ENCODE assay signal across 11 cellular contexts in genomic region chr15:93829115-93829849, GRCh38.
A peak's percentile ranks its signal among the peaks of the same experiment; 100 is the strongest.
DNase-seq lines count a peak whose midpoint lies in the region; ATAC-seq, FAIRE-seq and TF ChIP-seq lines count a peak whose summit lies in the region.
"Had no signal": no experiment of that assay in that cellular context is flagged by ENCODE, and none has a peak within 500 bp of the region (broad histone marks: within the 10 kb centered on the region; RNA-seq: fewer than 3 reads in every experiment).

No MANE protein-coding gene starts in this region.

- peaks cover 3% of the 10 kb centered on the region; the same call in 1 of the 2 replicates for H3K27me3 ChIP-seq in HUES6 (ENCODE audit: control insufficient read depth, insufficient read depth, low read length)
- no peaks in the 10 kb centered on the region for H3K27me3 ChIP-seq in bronchial epithelial cell (ENCODE audit: control insufficient read depth, insufficient read depth, low read length)

- DNase-seq in COR-L47 (lab: John Stamatoyannopoulos, UW) (peak; percentile 21), bronchial epithelial cell (ENCODE audit: low read depth) (peak; percentile 100), mucosa of descending colon (no peak), HFFc6 (no peak), 8988T (no peak), SHP77 (lab: John Stamatoyannopoulos, UW) (no peak)
- no peak for DNase-seq in activated effector memory CD4-positive, alpha-beta T cell treated with anti-CD3 and anti-CD28 coated beads, Interleukin-2, amount 50 U/mL, for 16 hours
- DNase-seq: midbrain had no signal

- H3K9me3 Mint-ChIP-seq in HFFc6 = peaks cover 12% of the 10 kb centered on the region

- H3K36me3 ChIP-seq in HUES6 (ENCODE audit: control insufficient read depth, insufficient read depth, low read length) = no peaks in the 10 kb centered on the region
- no peaks in the 10 kb centered on the region for H3K36me3 ChIP-seq in bronchial epithelial cell (ENCODE audit: control insufficient read depth, insufficient read depth, low read length)
- H3K36me3 ChIP-seq in mucosa of descending colon (ENCODE audit: low read depth) = no peaks in the 10 kb centered on the region

- TF ChIP-seq CTCF in bronchial epithelial cell (IDR thresholded peaks at IDR 0.05; ENCODE audit: insufficient read depth, low read length, severe bottlenecking) (no peak), mucosa of descending colon (IDR thresholded peaks at IDR 0.05) (no peak), HFFc6 (IDR thresholded peaks at IDR 0.05) (no peak)

- FAIRE-seq in bronchial epithelial cell (lab: Jason Lieb, UNC) = peak; percentile 100
- FAIRE-seq: colon, G401.6 had no signal

- H3K27ac ChIP-seq in HUES6 (ENCODE audit: low read depth, low read length) = no peak overlapping the region

- no peak overlapping the region for H3K4me3 ChIP-seq in HUES6 (ENCODE audit: low read depth, low read length)
- H3K4me3 ChIP-seq in bronchial epithelial cell (ENCODE audit: low read depth, low read length) = no peak overlapping the region
- H3K4me3 ChIP-seq in mucosa of descending colon = no peak overlapping the region

- intact Hi-C loops in mucosa of descending colon (cut with DNase I, micrococcal nuclease) = no loop called here

- H3K27ac Mint-ChIP-seq in HFFc6 = no peak overlapping the region

- H3K4me3 Mint-ChIP-seq in HFFc6 = no peak overlapping the region

- H3K9me3 ChIP-seq in HUES6 (ENCODE audit: control insufficient read depth, insufficient read depth, low read depth, low read length) (no peaks in the 10 kb centered on the region), mucosa of descending colon (no peaks in the 10 kb centered on the region)

- ATAC-seq in mucosa of descending colon = peak; percentile 86

- H3K36me3 Mint-ChIP-seq in HFFc6 (ENCODE audit: low read depth) = no peaks in the 10 kb centered on the region

- H3K27me3 Mint-ChIP-seq in HFFc6 (ENCODE audit: insufficient read depth) = peaks cover 2% of the 10 kb centered on the region; the same call in 1 of the 2 replicates

- H3K9ac ChIP-seq in HUES6 (ENCODE audit: low read length) = peak overlapping the region; percentile 20

- no peaks in the 10 kb centered on the region for H3K4me1 Mint-ChIP-seq in HFFc6 (ENCODE audit: low read depth)

- H3K4me1 ChIP-seq in HUES6 (ENCODE audit: control insufficient read depth, insufficient read depth, low read length) (peaks cover 5% of the 10 kb centered on the region; the same call in 1 of the 2 replicates), mucosa of descending colon (ENCODE audit: low read depth) (no peaks in the 10 kb centered on the region)

Comparison
In these comparisons a context has a peak if more than half of its experiments do, and no peak if none do; other contexts are left out.
1. DNase-seq: peak in COR-L47 (single experiment) and bronchial epithelial cell (single experiment); none in mucosa of descending colon (0 of 3), HFFc6 (single experiment), 8988T (single experiment), activated effector memory CD4-positive, alpha-beta T cell treated with anti-CD3 and anti-CD28 coated beads, Interleukin-2, amount 50 U/mL, for 16 hours (single experiment) and SHP77 (0 of 2).